1 cellular context compared by ENCODE assay signal in genomic region chr2:169716938-169717690, GRCh38.
TF ChIP-seq lines count a peak whose summit lies in the region.

No MANE protein-coding gene starts in this region.

TF ChIP-seq in HepG2, 621 proteins besides CTCF, POLR2A, EP300 and RAD21 (continued from another document and continues in another):
- TF ChIP-seq RNF219 (CRISPR knock-in tag; IDR thresholded peaks at IDR 0.05) (no peak), ZSCAN5A (CRISPR knock-in tag; IDR thresholded peaks at IDR 0.05; ENCODE audit: borderline replicate concordance) (0 out of 2 replicates have a peak, but pooled peaks have one; percentile 49), MEIS1 (CRISPR knock-in tag; IDR thresholded peaks at IDR 0.05; ENCODE audit: borderline replicate concordance) (no peak), ZBTB7A (CRISPR knock-in tag; IDR thresholded peaks at IDR 0.05) (no peak), ZNF281 (CRISPR knock-in tag; IDR thresholded peaks at IDR 0.05; ENCODE audit: borderline replicate concordance) (no peak; the same call in 1 of the 2 replicates), CBFB (CRISPR knock-in tag; IDR thresholded peaks at IDR 0.05) (no peak), XBP1 (CRISPR knock-in tag; IDR thresholded peaks at IDR 0.05) (no peak), ZNF678 (CRISPR knock-in tag; IDR thresholded peaks at IDR 0.05) (no peak), SNAPC2 (CRISPR knock-in tag; IDR thresholded peaks at IDR 0.05) (no peak), ZBTB40 (IDR thresholded peaks at IDR 0.05) (no peak), ZBTB40 (CRISPR knock-in tag; IDR thresholded peaks at IDR 0.05) (no peak; the same call in 1 of the 2 replicates), LRRFIP1 (CRISPR knock-in tag; conservative IDR thresholded peaks at IDR 0.05) (no peak), SP5 (CRISPR knock-in tag; IDR thresholded peaks at IDR 0.05; ENCODE audit: borderline replicate concordance, low read depth) (peak; percentile 48; the same call in 1 of the 2 replicates), MIXL1 (CRISPR knock-in tag; IDR thresholded peaks at IDR 0.05) (peak; percentile 53), ZNF276 (CRISPR knock-in tag; IDR thresholded peaks at IDR 0.05; ENCODE audit: low read depth) (no peak), ATF5 (CRISPR knock-in tag; IDR thresholded peaks at IDR 0.05; ENCODE audit: low read depth) (no peak), ZNF616 (CRISPR knock-in tag; IDR thresholded peaks at IDR 0.05; ENCODE audit: low read depth) (no peak), ZNF567 (CRISPR knock-in tag; IDR thresholded peaks at IDR 0.05; ENCODE audit: borderline replicate concordance) (0 out of 2 replicates have a peak, but pooled peaks have one; percentile 57), NONO (IDR thresholded peaks at IDR 0.05) (no peak), NONO (CRISPR knock-in tag; conservative IDR thresholded peaks at IDR 0.05) (no peak), PHF21A (CRISPR knock-in tag; IDR thresholded peaks at IDR 0.05) (0 out of 2 replicates have a peak, but pooled peaks have one; percentile 19), RELA (CRISPR knock-in tag; IDR thresholded peaks at IDR 0.05) (0 out of 2 replicates have a peak, but pooled peaks have one; percentile 36), FOXK1 (CRISPR knock-in tag; IDR thresholded peaks at IDR 0.05; ENCODE audit: borderline replicate concordance, low read depth) (peak; percentile 93), ZBTB1 (CRISPR knock-in tag; IDR thresholded peaks at IDR 0.05; ENCODE audit: borderline replicate concordance) (no peak), ADNP (CRISPR knock-in tag; IDR thresholded peaks at IDR 0.05) (no peak), PITX1 (CRISPR knock-in tag; IDR thresholded peaks at IDR 0.05) (no peak), ATRX (CRISPR knock-in tag; IDR thresholded peaks at IDR 0.05; ENCODE audit: borderline replicate concordance) (no peak), FOXP1 (IDR thresholded peaks at IDR 0.05) (no peak), FOXP1 (CRISPR knock-in tag; IDR thresholded peaks at IDR 0.05) (peak; percentile 82), TERF1 (CRISPR knock-in tag; IDR thresholded peaks at IDR 0.05) (no peak), ZMYM2 (CRISPR knock-in tag; IDR thresholded peaks at IDR 0.05) (no peak), SPEN (CRISPR knock-in tag; IDR thresholded peaks at IDR 0.05; ENCODE audit: low read depth) (peak; percentile 8; the same call in 1 of the 2 replicates), PTBP1 (IDR thresholded peaks at IDR 0.05; ENCODE audit: low read depth, low read length, poor library complexity, severe bottlenecking) (no peak)
